ENCODE assay signal across 8 cellular contexts in genomic region chr10:79316671-79317431, GRCh38. TPM values are rescaled to one million over a fixed set of nuclear protein-coding genes. Genes with fewer than 3 reads are reported as not detected.
DNase-seq lines count a peak whose midpoint lies in the region; ATAC-seq and TF ChIP-seq lines count a peak whose summit lies in the region.

No MANE protein-coding gene starts in this region.

- TF ChIP-seq CTCF in MM.1S (IDR thresholded peaks at IDR 0.05; ENCODE audit: low read length) (peak; percentile 22; the same call in 1 of the 2 replicates), osteocyte (IDR thresholded peaks at IDR 0.05) (no peak)

- H3K9me2 ChIP-seq in MM.1S (replicated peaks; ENCODE audit: insufficient read depth, low read length) = no peaks in the 10 kb centered on the region

- no peaks in the 10 kb centered on the region for H3K27me3 Mint-ChIP-seq in activated naive CD8-positive, alpha-beta T cell treated with anti-CD3 and anti-CD28 coated beads, Interleukin-2, amount 10 ng/mL, durations not matched to agents 7 days and 5 days
- H3K27me3 Mint-ChIP-seq in osteocyte (ENCODE audit: unreplicated experiment) = no peaks in the 10 kb centered on the region

- H3F3A ChIP-seq in MM.1S (ENCODE audit: insufficient read depth, low read length) = peaks cover 26% of the 10 kb centered on the region

- ATAC-seq in activated naive CD8-positive, alpha-beta T cell treated with anti-CD3 and anti-CD28 coated beads, Interleukin-2, amount 10 ng/mL, durations not matched to agents 7 days and 5 days (ENCODE audit: low read depth) = peak; percentile 69

- H3K27me3 ChIP-seq in MM.1S (replicated peaks; ENCODE audit: insufficient read depth, low read length) = no peaks in the 10 kb centered on the region

- no peaks in the 10 kb centered on the region for H3K9me3 ChIP-seq in MM.1S (replicated peaks; ENCODE audit: insufficient read depth, low read length)

- peak overlapping the region; percentile 81 for H3K4me3 Mint-ChIP-seq in activated naive CD8-positive, alpha-beta T cell treated with anti-CD3 and anti-CD28 coated beads, Interleukin-2, amount 10 ng/mL, durations not matched to agents 7 days and 5 days
- H3K4me3 Mint-ChIP-seq in osteocyte (ENCODE audit: unreplicated experiment) = no peak overlapping the region

- no peaks in the 10 kb centered on the region for H4K20me1 ChIP-seq in MM.1S (ENCODE audit: insufficient read depth, low read length)

- peak overlapping the region; percentile 80 for H3K4me2 ChIP-seq in MM.1S (ENCODE audit: low read depth, low read length)

- no peaks in the 10 kb centered on the region for H3K36me3 ChIP-seq in MM.1S (replicated peaks; ENCODE audit: insufficient read depth, low read length)

- peak overlapping the region; percentile 77 for H3K27ac ChIP-seq in MM.1S (ENCODE audit: low read length)

- H2AFZ ChIP-seq in MM.1S (ENCODE audit: low read length) = peak overlapping the region; percentile 23; the same call in 1 of the 2 replicates

- no peaks in the 10 kb centered on the region for H3K79me2 ChIP-seq in MM.1S (ENCODE audit: low read length)

- peaks cover 17% of the 10 kb centered on the region for H3K36me3 Mint-ChIP-seq in activated naive CD8-positive, alpha-beta T cell treated with anti-CD3 and anti-CD28 coated beads, Interleukin-2, amount 10 ng/mL, durations not matched to agents 7 days and 5 days
- peaks cover 19% of the 10 kb centered on the region for H3K36me3 Mint-ChIP-seq in osteocyte (ENCODE audit: unreplicated experiment)

- peaks cover 37% of the 10 kb centered on the region for H3K4me1 ChIP-seq in MM.1S (ENCODE audit: low read length)

- POLR2A ChIA-PET in activated naive CD8-positive, alpha-beta T cell treated with anti-CD3 and anti-CD28 coated beads, Interleukin-2, amount 10 ng/mL, durations not matched to agents 7 days and 5 days (lab: Charles Lee) = interaction anchor here (0.6 to 11.1 kb wide), 7 partner anchors 10 to 67 kb away, joined by 3 to 108 read pairs (median 3); partner anchors contain the start of gene PPIF

- H3K9me3 Mint-ChIP-seq in activated naive CD8-positive, alpha-beta T cell treated with anti-CD3 and anti-CD28 coated beads, Interleukin-2, amount 10 ng/mL, durations not matched to agents 7 days and 5 days = peaks cover 11% of the 10 kb centered on the region
- H3K9me3 Mint-ChIP-seq in osteocyte (ENCODE audit: unreplicated experiment) = peaks cover 4% of the 10 kb centered on the region

- peak overlapping the region; percentile 84 for H3K27ac Mint-ChIP-seq in activated naive CD8-positive, alpha-beta T cell treated with anti-CD3 and anti-CD28 coated beads, Interleukin-2, amount 10 ng/mL, durations not matched to agents 7 days and 5 days
- peak overlapping the region; percentile 89 for H3K27ac Mint-ChIP-seq in osteocyte (ENCODE audit: unreplicated experiment)

- peaks cover 51% of the 10 kb centered on the region for H3K4me1 Mint-ChIP-seq in activated naive CD8-positive, alpha-beta T cell treated with anti-CD3 and anti-CD28 coated beads, Interleukin-2, amount 10 ng/mL, durations not matched to agents 7 days and 5 days
- peaks cover 34% of the 10 kb centered on the region for H3K4me1 Mint-ChIP-seq in osteocyte (ENCODE audit: unreplicated experiment)

- peak overlapping the region; percentile 35; the same call in 1 of the 2 replicates for H3K4me3 ChIP-seq in MM.1S (ENCODE audit: low read length)

- peak; percentile 31 for DNase-seq in activated CD4-positive, alpha-beta T cell treated with anti-CD3 and anti-CD28 coated beads for 48 hours
- DNase-seq in activated CD4-positive, alpha-beta T cell treated with anti-CD3 and anti-CD28 coated beads for 4 hours = no peak
- DNase-seq in H4 (ENCODE audit: low spot score) (peak; percentile 52), MM.1S (peak; percentile 60), osteocyte (ENCODE audit: extremely low spot score, unreplicated experiment) (no peak), SKM-1 treated with dmso at 0.1 percent for 144 hours (lab: John Stamatoyannopoulos, UW; ENCODE audit: unreplicated experiment) (no peak), CD1c-positive myeloid dendritic cell (ENCODE audit: extremely low spot score) (no peak)
- no peak for DNase-seq in activated naive CD8-positive, alpha-beta T cell treated with anti-CD3 and anti-CD28 coated beads, Interleukin-2, amount 10 ng/mL, durations not matched to agents 7 days and 5 days

- peak overlapping the region; percentile 55 for H3K9ac ChIP-seq in MM.1S (ENCODE audit: low read length)

RNA-seq across cellular contexts. Expression of gene PPIF, which starts 30.4 kb away (rescaled TPM):
- 45.2 and 52.3 TPM in 2 replicates for total RNA-seq in H4 (2014; rRNA removed; shearing (Covaris generic))
- 10 to 100 TPM; 56.9 to 57.0 TPM for total RNA-seq in activated naive CD8-positive, alpha-beta T cell treated with anti-CD3 and anti-CD28 coated beads, Interleukin-2, amount 10 ng/mL, durations not matched to agents 7 days and 5 days
- 17.0 and 20.7 TPM in 2 replicates for total RNA-seq in osteocyte

Comparison
In these comparisons a context has a peak if more than half of its experiments do, and no peak if none do; other contexts are left out.
1. DNase-seq: peak in activated CD4-positive, alpha-beta T cell treated with anti-CD3 and anti-CD28 coated beads for 48 hours (single experiment), H4 (single experiment) and MM.1S (single experiment); none in activated CD4-positive, alpha-beta T cell treated with anti-CD3 and anti-CD28 coated beads for 4 hours (0 of 2), activated naive CD8-positive, alpha-beta T cell treated with anti-CD3 and anti-CD28 coated beads, Interleukin-2, amount 10 ng/mL, durations not matched to agents 7 days and 5 days (single experiment), osteocyte (single experiment), SKM-1 treated with dmso at 0.1 percent for 144 hours (single experiment) and CD1c-positive myeloid dendritic cell (single experiment).